ENCODE assay signal across 8 cellular contexts in genomic region chr17:81927653-81928496, GRCh38. TPM values are rescaled to one million over a fixed set of nuclear protein-coding genes. Genes with fewer than 3 reads are reported as not detected.
A peak's percentile ranks its signal among the peaks of the same experiment; 100 is the strongest.
DNase-seq lines count a peak whose midpoint lies in the region; ATAC-seq and TF ChIP-seq lines count a peak whose summit lies in the region.

Gene MAFG (minus strand): TSS chr17:81927735. CDS start chr17:81923185, 4,550 bp downstream.

- H3K4me1 ChIP-seq in HEK293 (ENCODE audit: control insufficient read depth, insufficient read depth, low read length) (peaks cover 3% of the 10 kb centered on the region; the same call in 1 of the 2 replicates), gastroesophageal sphincter (peaks cover 0 to 50% (median 45%) of the 10 kb centered on the region in 3 donors)

- TF ChIP-seq CTCF in HEK293 (tag by site-specific recombination; IDR thresholded peaks at IDR 0.05), result 0 out of 2 replicates have a peak, but pooled peaks have one; percentile 35
- peak in 3 of 4 experiments; percentile 22 to 72 (median 28) for TF ChIP-seq CTCF in gastroesophageal sphincter (IDR thresholded peaks at IDR 0.05)

- DNase-seq in GDM1 (lab: John Stamatoyannopoulos, UW) (peak; percentile 91), NAMALWA (ENCODE audit: low spot score) (peak; percentile 95), SK-MEL-5 (ENCODE audit: low read depth, low spot score) (peak; percentile 99), nucleus accumbens (lab: John Stamatoyannopoulos, UW) (peak in 55 of 56 donors; percentile 45 to 94 (median 84)), superior temporal gyrus (ENCODE audit: extremely low spot score) (peak; percentile 96)
- peak; percentile 89 for DNase-seq in activated naive CD4-positive, alpha-beta T cell treated with Interleukin-2 at 50 U/mL for 16 hours

- no peak for TF ChIP-seq EP300 in gastroesophageal sphincter (IDR thresholded peaks at IDR 0.05)

- WGBS in gastroesophageal sphincter (ENCODE audit: low coverage in 1 of 2), 2 donors, result no CpG with 5 or more reads among the region's 94 CpGs

- H3K9me3 ChIP-seq in HEK293 (ENCODE audit: control insufficient read depth, insufficient read depth, low read depth, low read length) (no peaks in the 10 kb centered on the region), gastroesophageal sphincter (no peaks in the 10 kb centered on the region)

- CTCF ChIA-PET in HEK293 (lab: Yijun Ruan, JAX), result interaction anchor here (0.7 to 1.8 kb wide), 11 partner anchors 8 to 198 kb away, joined by 3 to 12 read pairs (median 3); partner anchors contain the start of gene NOTUM

- in situ Hi-C loops in SK-MEL-5 (cut with HindIII; ENCODE audit: low pct_unique_long_range_greater_than_20kb, low sequenced_read_pairs), result no loop called here

- ATAC-seq in gastroesophageal sphincter, result peak; percentile 79

- peak within 1 kb of the TSS; percentile 79 for H3K4me3 ChIP-seq in HEK293 (ENCODE audit: low read depth, low read length)
- H3K4me3 ChIP-seq in gastroesophageal sphincter, result peak within 1 kb of the TSS; percentile 93 to 99

- H3K27ac ChIP-seq in HEK293 (ENCODE audit: extremely low read depth, low read depth, low read length) (peak within 1 kb of the TSS; percentile 90), gastroesophageal sphincter (peak within 1 kb of the TSS; percentile 90 to 99 (median 97))

- H3K36me3 ChIP-seq in HEK293 (ENCODE audit: control insufficient read depth in 2 of 2, insufficient read depth in 1 of 2, low read length in 2 of 2), result peaks cover 0 to 1% of the 10 kb centered on the region in 2 experiments; a peak in 1 of 3 replicates
- H3K36me3 ChIP-seq in gastroesophageal sphincter, result peaks cover 0 to 1% of the 10 kb centered on the region in 2 donors

- POLR2A ChIA-PET in HEK293 (lab: Yijun Ruan, JAX), result interaction anchor here (1.0 to 3.2 kb wide), 10 partner anchors 8 to 225 kb away, joined by 3 to 22 read pairs (median 4); partner anchors contain the start of genes MRPL12, PCYT2 and SIRT7

- peaks cover 27% of the 10 kb centered on the region for H3K27me3 ChIP-seq in gastroesophageal sphincter

- TF ChIP-seq POLR2A in gastroesophageal sphincter (IDR thresholded peaks at IDR 0.05), result peak; percentile 61 to 64

TF ChIP-seq in HEK293, 187 proteins besides CTCF, POLR2A, EP300 and RAD21 (continues in another document):
- TF ChIP-seq ZNF701 (tag by site-specific recombination; IDR thresholded peaks at IDR 0.05) (no peak), MZF1 (tag by site-specific recombination; IDR thresholded peaks at IDR 0.05; ENCODE audit: borderline replicate concordance) (no peak), ZFHX2 (tag by site-specific recombination; conservative IDR thresholded peaks at IDR 0.05) (0 out of 2 replicates have a peak, but pooled peaks have one; percentile 32), ZIC2 (tag by site-specific recombination; IDR thresholded peaks at IDR 0.05) (peak; percentile 46; the same call in 1 of the 2 replicates), ZNF175 (tag by site-specific recombination; IDR thresholded peaks at IDR 0.05) (no peak), ZNF121 (tag by site-specific recombination; IDR thresholded peaks at IDR 0.05) (peak; percentile 37; the same call in 1 of the 2 replicates), PBX3 (CRISPR knock-in tag; IDR thresholded peaks at IDR 0.05) (peak; percentile 82), ZNF184 (tag by site-specific recombination; IDR thresholded peaks at IDR 0.05) (0 out of 2 replicates have a peak, but pooled peaks have one; percentile 65), OSR2 (tag by site-specific recombination; IDR thresholded peaks at IDR 0.05) (peak; percentile 17; the same call in 1 of the 2 replicates), ZNF449 (tag by site-specific recombination; IDR thresholded peaks at IDR 0.05) (peak; percentile 42; the same call in 1 of the 2 replicates), ZSCAN5A (tag by site-specific recombination; IDR thresholded peaks at IDR 0.05) (peak; percentile 85; the same call in 1 of the 2 replicates), ZBTB26 (tag by site-specific recombination; optimal IDR thresholded peaks at IDR 0.05) (peak; percentile 75), ZNF76 (tag by site-specific recombination; IDR thresholded peaks at IDR 0.05; ENCODE audit: borderline replicate concordance, low read depth) (peak; percentile 50; the same call in 1 of the 2 replicates), ZNF146 (tag by site-specific recombination; IDR thresholded peaks at IDR 0.05) (no peak), ZFP69B (tag by site-specific recombination; IDR thresholded peaks at IDR 0.05) (peak; percentile 71), GLI4 (tag by site-specific recombination; IDR thresholded peaks at IDR 0.05) (no peak), GLIS1 (tag by site-specific recombination; IDR thresholded peaks at IDR 0.05) (peak; percentile 70), TCF7L2 (IDR thresholded peaks at IDR 0.05; ENCODE audit: borderline replicate concordance, low read depth, low read length) (no peak), SP2 (tag by site-specific recombination; IDR thresholded peaks at IDR 0.05) (peak; percentile 39), ZNF398 (tag by site-specific recombination; IDR thresholded peaks at IDR 0.05) (peak; percentile 84), BCL6B (tag by site-specific recombination; IDR thresholded peaks at IDR 0.05) (no peak)

RNA-seq across cellular contexts. Expression of gene MAFG, which starts in this region (rescaled TPM):
- total RNA-seq in SK-MEL-5 (2014; rRNA removed; shearing (Covaris generic)), result 73.1 and 73.9 TPM in 2 replicates
- 87.7 and 103 TPM in 2 replicates for polyA plus RNA-seq in SK-MEL-5 (2015; cell fraction: cytosol; rRNA removed)
- polyA plus RNA-seq in SK-MEL-5 (2015; cell fraction: nucleus; rRNA removed), result 208 and 264 TPM in 2 replicates
- total RNA-seq in gastroesophageal sphincter, result 10 to 100 TPM; 18.8 to 39.3 (median 25.3) TPM

Comparison
In these comparisons a context has a peak if more than half of its experiments do, and no peak if none do; other contexts are left out.
1. Peak in every context shown above with its lines: DNase-seq, ATAC-seq, H3K4me3 ChIP-seq and H3K27ac ChIP-seq.